In the genomic region with DNA sequence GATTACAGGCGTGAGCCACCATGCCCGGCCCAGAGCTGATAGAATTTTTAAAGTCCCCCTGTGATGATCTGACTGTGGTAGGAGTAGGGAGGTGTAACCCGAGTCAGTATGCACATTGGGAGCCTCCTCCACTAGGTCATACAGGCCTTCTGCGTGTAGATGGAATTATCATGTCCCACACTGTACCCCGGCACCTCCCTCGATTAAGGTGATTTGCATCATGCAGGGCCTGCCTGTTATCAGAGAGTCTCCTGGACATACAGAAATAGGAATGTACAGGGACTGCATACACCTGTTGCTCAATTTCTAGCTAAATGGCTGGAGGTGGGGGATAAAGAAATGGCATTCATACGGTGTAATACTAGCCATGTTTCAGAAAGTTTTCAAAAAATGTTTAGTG, we compare ENCODE assay signal across 9 cellular contexts. TPM values are rescaled to one million over a fixed set of nuclear protein-coding genes. Genes with fewer than 3 reads are reported as not detected.
DNase-seq lines count a peak whose midpoint lies in the region; ATAC-seq and TF ChIP-seq lines count a peak whose summit lies in the region.
"Had no signal": no experiment of that assay in that cellular context is flagged by ENCODE, and none has a peak within 500 bp of the region (broad histone marks: within the 10 kb centered on the region; RNA-seq: fewer than 3 reads in every experiment).

No MANE protein-coding gene starts in this region.

- peak overlapping the region; percentile 95 for H3K4me3 Mint-ChIP-seq in CD4-positive, alpha-beta T cell
- peak overlapping the region; percentile 100 for H3K4me3 Mint-ChIP-seq in nephron progenitor cell

- DNase-seq in CD4-positive, alpha-beta T cell: no peak
- DNase-seq in colonic mucosa (no peak), nephron progenitor cell (no peak), COR-L47 (lab: John Stamatoyannopoulos, UW) (no peak), Kasumi-1 (lab: John Stamatoyannopoulos, UW) (no peak), NCI-H1092 treated with DMSO at 0.1 percent for 48 hours (lab: John Stamatoyannopoulos, UW) (no peak)
- DNase-seq: activated naive CD4-positive, alpha-beta T cell treated with anti-CD3 and anti-CD28 coated beads, Interleukin-2, amount 50 U/mL, for 16 hours had no signal

- H3K27me3 ChIP-seq in CD4-positive, alpha-beta T cell (ENCODE audit: control insufficient read depth, insufficient read depth, low read length): no peaks in the 10 kb centered on the region
- H3K27me3 ChIP-seq in colonic mucosa: no peaks in the 10 kb centered on the region

- peaks cover 44% of the 10 kb centered on the region for H3K4me1 Mint-ChIP-seq in CD4-positive, alpha-beta T cell (ENCODE audit: low read depth)
- peaks cover 25% of the 10 kb centered on the region for H3K4me1 Mint-ChIP-seq in nephron progenitor cell

- ATAC-seq in CD4-positive, alpha-beta T cell (ENCODE audit: poor library complexity): no peak
- no peak for ATAC-seq in HG02610 (IDR thresholded peaks at IDR 0.05; ENCODE audit: unreplicated experiment)

- intact Hi-C loops in CD4-positive, alpha-beta T cell (cut with DNase I, micrococcal nuclease): loop anchor here (2.0 kb wide), 2 partner anchors 59 to 121 kb away; a partner anchor contains a TSS
- intact Hi-C loops in colonic mucosa (cut with DNase I): no loop called here

- POLR2A ChIA-PET in CD4-positive, alpha-beta T cell (lab: Charles Lee): interaction anchor here (1.3 to 3.3 kb wide), 4 partner anchors 25 to 1113 kb away, joined by 4 to 31 read pairs (median 6); a partner anchor contains a TSS

- no peak for TF ChIP-seq CTCF in CD4-positive, alpha-beta T cell (IDR thresholded peaks at IDR 0.05)
- TF ChIP-seq CTCF in colonic mucosa (IDR thresholded peaks at IDR 0.05) (no peak), nephron progenitor cell (IDR thresholded peaks at IDR 0.05) (no peak)

- peak overlapping the region; percentile 93 for H3K27ac ChIP-seq in CD4-positive, alpha-beta T cell (ENCODE audit: low read depth, low read length)
- H3K27ac ChIP-seq in KOPT-K1 (ENCODE audit: low read depth, low read length, poor library complexity, severe bottlenecking): peak overlapping the region; percentile 85
- H3K27ac ChIP-seq in colonic mucosa: peak overlapping the region; percentile 75

- H3K36me3 ChIP-seq in KOPT-K1 (ENCODE audit: insufficient read depth, low read length): peaks cover 69% of the 10 kb centered on the region
- no peaks in the 10 kb centered on the region for H3K36me3 ChIP-seq in colonic mucosa

- CTCF ChIA-PET in CD4-positive, alpha-beta T cell (lab: Charles Lee): interaction anchor here (0.5 to 1.1 kb wide), 2 partner anchors 13 to 75 kb away, joined by 3 read pairs; a partner anchor contains a TSS

- no peaks in the 10 kb centered on the region for H3K4me1 ChIP-seq in colonic mucosa

- peaks cover 89% of the 10 kb centered on the region for H3K36me3 Mint-ChIP-seq in CD4-positive, alpha-beta T cell (ENCODE audit: low read depth)
- H3K36me3 Mint-ChIP-seq in nephron progenitor cell (ENCODE audit: low read depth): peaks cover 85% of the 10 kb centered on the region

- H3K27ac Mint-ChIP-seq in CD4-positive, alpha-beta T cell: peak overlapping the region; percentile 95
- no peak overlapping the region for H3K27ac Mint-ChIP-seq in nephron progenitor cell

- H3K9me3 Mint-ChIP-seq in CD4-positive, alpha-beta T cell: no peaks in the 10 kb centered on the region
- H3K9me3 Mint-ChIP-seq in nephron progenitor cell: peaks cover 10% of the 10 kb centered on the region

- no peaks in the 10 kb centered on the region for H3K9me3 ChIP-seq in CD4-positive, alpha-beta T cell (ENCODE audit: control insufficient read depth, low read length)
- no peaks in the 10 kb centered on the region for H3K9me3 ChIP-seq in KOPT-K1 (ENCODE audit: insufficient read depth, low read length, poor library complexity, severe bottlenecking)
- no peaks in the 10 kb centered on the region for H3K9me3 ChIP-seq in colonic mucosa

- H3K27me3 Mint-ChIP-seq in CD4-positive, alpha-beta T cell: no peaks in the 10 kb centered on the region
- peaks cover 2% of the 10 kb centered on the region for H3K27me3 Mint-ChIP-seq in nephron progenitor cell (ENCODE audit: low read depth, poor library complexity)

- no peak overlapping the region for H3K9ac ChIP-seq in colonic mucosa (ENCODE audit: low read depth in 2 of 2, low read length in 2 of 2)

- no peak overlapping the region for H3K4me3 ChIP-seq in colonic mucosa

RNA-seq across cellular contexts. Expression of a gene that starts 0.9 kb away (rescaled TPM):
- total RNA-seq in CD4-positive, alpha-beta T cell: 100 to 1,000 TPM; 150 to 153 TPM
- total RNA-seq in colonic mucosa: 10 to 100 TPM; 21.6 to 25.0 TPM

RNA-seq across cellular contexts. Expression of a gene that starts 22.5 kb away (rescaled TPM):
- total RNA-seq in CD4-positive, alpha-beta T cell: under 1 TPM; 0.77 to 0.81 TPM
- total RNA-seq in colonic mucosa: 1 to 10 TPM; 3.0 to 3.7 TPM

RNA-seq across cellular contexts. Expression of a gene that starts 25.5 kb away (rescaled TPM):
- 1 to 10 TPM; 9.5 to 9.6 TPM for total RNA-seq in CD4-positive, alpha-beta T cell
- 1 to 10 TPM; 3.4 to 3.8 TPM for total RNA-seq in colonic mucosa

RNA-seq across cellular contexts. Expression of a gene that starts 49.0 kb away (rescaled TPM):
- total RNA-seq in CD4-positive, alpha-beta T cell: 1 to 10 TPM; 7.6 to 8.4 TPM
- 1 to 10 TPM; 3.6 to 4.7 TPM for total RNA-seq in colonic mucosa

RNA-seq across cellular contexts. Expression of a gene that starts 58.3 kb away (rescaled TPM):
- under 1 TPM; 0.28 to 0.55 TPM for total RNA-seq in CD4-positive, alpha-beta T cell
- 1 to 10 TPM in 1 of 2 donors, under 1 TPM in 1; 0.98 to 1.9 TPM for total RNA-seq in colonic mucosa

Comparison
In these comparisons a context has a peak if more than half of its experiments do, and no peak if none do; other contexts are left out.
1. RNA of a gene that starts 0.9 kb away (total RNA-seq): 150 to 153 TPM in CD4-positive, alpha-beta T cell; 21.6 to 25.0 TPM in colonic mucosa; every median in the first group is over 4 times any median in the second.
2. Peak in every context shown above with its lines, with median percentiles within 50 percentile points of each other: H3K27ac ChIP-seq.